ENCODE assay signal across 23 cellular contexts in the genomic region with DNA sequence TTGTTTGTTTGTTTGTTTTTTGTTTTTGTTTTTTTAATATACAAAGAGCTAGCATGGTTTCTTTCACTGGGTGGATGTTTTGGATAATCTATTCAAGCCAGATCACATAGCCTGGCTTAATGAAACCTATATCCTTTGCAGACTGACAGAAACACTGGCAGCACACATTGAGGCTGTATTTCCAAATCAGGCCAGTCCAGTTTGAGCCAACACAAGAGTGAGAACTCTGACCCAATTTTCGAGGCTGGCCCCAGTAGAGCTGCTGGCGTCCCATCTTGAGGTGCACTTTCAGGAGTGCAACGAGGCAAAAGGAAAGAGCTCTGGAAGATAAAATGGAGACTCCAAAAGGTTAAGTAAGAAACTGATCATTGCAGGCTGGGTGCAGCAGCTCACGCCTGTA.
"Had no signal": no experiment of that assay in that cellular context is flagged by ENCODE, and none has a peak within 500 bp of the region (broad histone marks: within the 10 kb centered on the region; RNA-seq: fewer than 3 reads in every experiment).

No MANE protein-coding gene starts in this region.

- H3K9me3 ChIP-seq: left ventricle myocardium inferior, pancreas, prostate gland, sigmoid colon, spleen, suprapubic skin, thoracic aorta, tibial artery, upper lobe of right lung had no signal

- DNase-seq: islet precursor cell; left ventricle myocardium inferior; mesendoderm; naive B cell; natural killer cell; nephron progenitor cell; pancreas; retina; right cardiac atrium; sigmoid colon; small intestine; spleen; stimulated activated CD4-positive, alpha-beta T cell treated with anti-CD3 and anti-CD28 coated beads, Interleukin-4, amount 100 ng/mL, for 24 hours; stimulated activated naive CD4-positive, alpha-beta T cell; tibial artery; trophoblast cell; upper lobe of right lung had no signal

- H3K4me3 Mint-ChIP-seq: mesothelial cell of epicardium; naive B cell; natural killer cell; nephron progenitor cell; stimulated activated effector memory CD8-positive, alpha-beta T cell treated with anti-CD3 and anti-CD28 coated beads, Interleukin-12 subunit alpha, Interleukin-12 subunit beta, amount 100 ng/mL, for 72 hours; stimulated activated naive CD8-positive, alpha-beta T cell treated with anti-CD3 and anti-CD28 coated beads, Interleukin-15, Interleukin-2, amounts not matched to agents 100 ng/mL and 50 ng/mL, for 24 hours had no signal

- H3K27ac Mint-ChIP-seq: mesothelial cell of epicardium; naive B cell; natural killer cell; nephron progenitor cell; stimulated activated effector memory CD8-positive, alpha-beta T cell treated with anti-CD3 and anti-CD28 coated beads, Interleukin-12 subunit alpha, Interleukin-12 subunit beta, amount 100 ng/mL, for 72 hours; stimulated activated naive CD8-positive, alpha-beta T cell treated with anti-CD3 and anti-CD28 coated beads, Interleukin-15, Interleukin-2, amounts not matched to agents 100 ng/mL and 50 ng/mL, for 24 hours had no signal

- H3K36me3 Mint-ChIP-seq: mesothelial cell of epicardium; naive B cell; natural killer cell; stimulated activated effector memory CD8-positive, alpha-beta T cell treated with anti-CD3 and anti-CD28 coated beads, Interleukin-12 subunit alpha, Interleukin-12 subunit beta, amount 100 ng/mL, for 72 hours had no signal

- H3K4me1 Mint-ChIP-seq: mesothelial cell of epicardium; naive B cell; natural killer cell; stimulated activated effector memory CD8-positive, alpha-beta T cell treated with anti-CD3 and anti-CD28 coated beads, Interleukin-12 subunit alpha, Interleukin-12 subunit beta, amount 100 ng/mL, for 72 hours had no signal

- ATAC-seq: natural killer cell; pancreas; right cardiac atrium; stimulated activated effector memory CD8-positive, alpha-beta T cell treated with anti-CD3 and anti-CD28 coated beads, Interleukin-12 subunit alpha, Interleukin-12 subunit beta, amount 100 ng/mL, for 72 hours; upper lobe of right lung had no signal

- H3K27me3 Mint-ChIP-seq: stimulated activated naive CD8-positive, alpha-beta T cell treated with anti-CD3 and anti-CD28 coated beads, Interleukin-15, Interleukin-2, amounts not matched to agents 100 ng/mL and 50 ng/mL, for 24 hours had no signal

- H3K9me3 Mint-ChIP-seq: mesothelial cell of epicardium; naive B cell; natural killer cell; nephron progenitor cell; stimulated activated effector memory CD8-positive, alpha-beta T cell treated with anti-CD3 and anti-CD28 coated beads, Interleukin-12 subunit alpha, Interleukin-12 subunit beta, amount 100 ng/mL, for 72 hours; stimulated activated naive CD8-positive, alpha-beta T cell treated with anti-CD3 and anti-CD28 coated beads, Interleukin-15, Interleukin-2, amounts not matched to agents 100 ng/mL and 50 ng/mL, for 24 hours had no signal
